8 cellular contexts compared by ENCODE assay signal in the genomic region with DNA sequence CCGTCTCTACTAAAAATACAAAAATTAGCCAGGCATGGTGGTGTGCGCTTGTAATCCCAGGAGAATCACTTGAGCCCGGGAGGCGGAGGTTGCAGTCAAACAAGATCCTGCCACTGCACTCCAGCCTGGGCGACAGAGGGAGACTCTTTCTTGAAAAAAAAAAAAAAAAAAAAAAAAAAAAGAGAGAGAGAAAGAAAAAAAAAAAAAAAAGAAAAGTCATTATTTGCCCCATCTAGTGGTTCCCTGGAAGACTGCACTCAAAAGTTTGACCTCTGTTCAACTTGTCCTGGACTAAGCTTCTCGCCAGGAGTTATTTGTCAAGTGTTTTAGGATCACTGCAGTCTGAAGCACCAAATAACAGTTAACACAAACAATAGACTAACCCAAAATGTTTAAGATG. TPM values are rescaled to one million over a fixed set of nuclear protein-coding genes. Genes with fewer than 3 reads are reported as not detected.
DNase-seq lines count a peak whose midpoint lies in the region; ATAC-seq and TF ChIP-seq lines count a peak whose summit lies in the region.

No MANE protein-coding gene starts in this region.

- POLR2A ChIA-PET in CD8-positive, alpha-beta T cell (lab: Charles Lee), result no interaction called here
- POLR2A ChIA-PET in activated CD8-positive, alpha-beta T cell treated with anti-CD3 and anti-CD28 coated beads, Interleukin-2, amount 10 ng/mL, durations not matched to agents 7 days and 5 days (lab: Charles Lee), result no interaction called here

- no peaks in the 10 kb centered on the region for H3K4me1 ChIP-seq in right lobe of liver
- no peaks in the 10 kb centered on the region for H3K4me1 ChIP-seq in CD8-positive, alpha-beta T cell (ENCODE audit: insufficient read depth, low read length)

- TF ChIP-seq CTCF in VCaP (conservative IDR thresholded peaks at IDR 0.05), result peak; percentile 85
- peak; percentile 16 to 43 (median 34) for TF ChIP-seq CTCF in right lobe of liver (IDR thresholded peaks at IDR 0.05)
- TF ChIP-seq CTCF in CD8-positive, alpha-beta T cell (IDR thresholded peaks at IDR 0.05), result no peak

- CTCF ChIA-PET in CD8-positive, alpha-beta T cell (lab: Charles Lee), result interaction anchor here (1.1 kb wide), 1 partner anchor 18 kb away, joined by 3 read pairs; no protein-coding TSS in a partner anchor
- CTCF ChIA-PET in activated CD8-positive, alpha-beta T cell treated with anti-CD3 and anti-CD28 coated beads, Interleukin-2, amount 10 ng/mL, durations not matched to agents 7 days and 5 days (lab: Charles Lee), result interaction anchor here (1.3 kb wide), 1 partner anchor 45 kb away, joined by 3 read pairs; no protein-coding TSS in a partner anchor

- no peaks in the 10 kb centered on the region for H3K4me1 Mint-ChIP-seq in CD8-positive, alpha-beta T cell (ENCODE audit: low read depth)
- no peaks in the 10 kb centered on the region for H3K4me1 Mint-ChIP-seq in activated CD8-positive, alpha-beta T cell treated with anti-CD3 and anti-CD28 coated beads, Interleukin-2, amount 10 ng/mL, durations not matched to agents 7 days and 5 days (ENCODE audit: low read depth)

- H3K27me3 Mint-ChIP-seq in CD8-positive, alpha-beta T cell (ENCODE audit: low read depth), result no peaks in the 10 kb centered on the region
- no peaks in the 10 kb centered on the region for H3K27me3 Mint-ChIP-seq in activated CD8-positive, alpha-beta T cell treated with anti-CD3 and anti-CD28 coated beads, Interleukin-2, amount 10 ng/mL, durations not matched to agents 7 days and 5 days (ENCODE audit: low read depth)

- H3K4me3 Mint-ChIP-seq in CD8-positive, alpha-beta T cell, result no peak overlapping the region
- no peak overlapping the region for H3K4me3 Mint-ChIP-seq in activated CD8-positive, alpha-beta T cell treated with anti-CD3 and anti-CD28 coated beads, Interleukin-2, amount 10 ng/mL, durations not matched to agents 7 days and 5 days

- WGBS in right lobe of liver (ENCODE audit: insufficient coverage, low coverage, low lambda C conversion rate, missing lambda C conversion rate), result 39% methylated on average over 5 of the region's 6 CpGs

- TF ChIP-seq POLR2A in right lobe of liver (IDR thresholded peaks at IDR 0.05), result no peak

- ATAC-seq in HG02884 (IDR thresholded peaks at IDR 0.05; ENCODE audit: unreplicated experiment), result peak; percentile 65
- peak; percentile 57 to 85 (median 60) for ATAC-seq in right lobe of liver
- ATAC-seq in CD8-positive, alpha-beta T cell, result no peak
- ATAC-seq in activated CD8-positive, alpha-beta T cell treated with anti-CD3 and anti-CD28 coated beads, Interleukin-2, amount 10 ng/mL, durations not matched to agents 7 days and 5 days, result no peak

- intact Hi-C loops in right lobe of liver (cut with DNase I), result no loop called here
- intact Hi-C loops in CD8-positive, alpha-beta T cell (cut with DNase I, micrococcal nuclease), result no loop called here

- no peak overlapping the region for H3K4me3 ChIP-seq in right lobe of liver
- H3K4me3 ChIP-seq in CD8-positive, alpha-beta T cell (ENCODE audit: low read depth, low read length), result no peak overlapping the region

- H3K36me3 Mint-ChIP-seq in CD8-positive, alpha-beta T cell, result no peaks in the 10 kb centered on the region
- no peaks in the 10 kb centered on the region for H3K36me3 Mint-ChIP-seq in activated CD8-positive, alpha-beta T cell treated with anti-CD3 and anti-CD28 coated beads, Interleukin-2, amount 10 ng/mL, durations not matched to agents 7 days and 5 days (ENCODE audit: low read depth)

- H3K27ac Mint-ChIP-seq in CD8-positive, alpha-beta T cell, result no peak overlapping the region
- H3K27ac Mint-ChIP-seq in activated CD8-positive, alpha-beta T cell treated with anti-CD3 and anti-CD28 coated beads, Interleukin-2, amount 10 ng/mL, durations not matched to agents 7 days and 5 days, result no peak overlapping the region

- H3K9me3 ChIP-seq in right lobe of liver, result no peaks in the 10 kb centered on the region
- no peaks in the 10 kb centered on the region for H3K9me3 ChIP-seq in CD8-positive, alpha-beta T cell (ENCODE audit: low read length)

- no peaks in the 10 kb centered on the region for H3K9me3 Mint-ChIP-seq in CD8-positive, alpha-beta T cell
- no peaks in the 10 kb centered on the region for H3K9me3 Mint-ChIP-seq in activated CD8-positive, alpha-beta T cell treated with anti-CD3 and anti-CD28 coated beads, Interleukin-2, amount 10 ng/mL, durations not matched to agents 7 days and 5 days (ENCODE audit: insufficient read depth)

- no peaks in the 10 kb centered on the region for H3K27me3 ChIP-seq in right lobe of liver
- H3K27me3 ChIP-seq in CD8-positive, alpha-beta T cell (ENCODE audit: insufficient read depth, low read length), result no peaks in the 10 kb centered on the region

- in situ Hi-C loops in G401 (cut with HindIII; ENCODE audit: low sequenced_read_pairs), result no loop called here

- H3K27ac ChIP-seq in VCaP (no peak overlapping the region), right lobe of liver (no peak overlapping the region)
- H3K27ac ChIP-seq in CD8-positive, alpha-beta T cell (ENCODE audit: low read depth, low read length), result no peak overlapping the region

- DNase-seq in G401 (ENCODE audit: low spot score) (peak; percentile 21), right lobe of liver (no peak), GF-D8 (lab: John Stamatoyannopoulos, UW) (no peak), DMS153 treated with DMSO at 0.1 percent for 48 hours (lab: John Stamatoyannopoulos, UW; ENCODE audit: unreplicated experiment) (no peak)
- DNase-seq in CD8-positive, alpha-beta T cell, result no peak
- DNase-seq in activated CD8-positive, alpha-beta T cell treated with anti-CD3 and anti-CD28 coated beads, Interleukin-2, amount 10 ng/mL, durations not matched to agents 7 days and 5 days, result no peak

- no peaks in the 10 kb centered on the region for H3K36me3 ChIP-seq in right lobe of liver
- H3K36me3 ChIP-seq in CD8-positive, alpha-beta T cell (ENCODE audit: insufficient read depth, low read length), result no peaks in the 10 kb centered on the region

RNA-seq across cellular contexts. Expression of gene KCTD8, which starts 45.3 kb away (rescaled TPM):
- total RNA-seq in G401 (2014; rRNA removed; shearing (Covaris generic)), result 0.12 TPM in 1 of 2 replicates, not detected in the other
- not detected for total RNA-seq in right lobe of liver
- not detected for total RNA-seq in CD8-positive, alpha-beta T cell
- total RNA-seq in activated CD8-positive, alpha-beta T cell treated with anti-CD3 and anti-CD28 coated beads, Interleukin-2, amount 10 ng/mL, durations not matched to agents 7 days and 5 days, result not detected

Comparison
In these comparisons a context has a peak if more than half of its experiments do, and no peak if none do; other contexts are left out.
1. ATAC-seq: peak in HG02884 (single experiment) and right lobe of liver (4 of 4); none in CD8-positive, alpha-beta T cell (single experiment) and activated CD8-positive, alpha-beta T cell treated with anti-CD3 and anti-CD28 coated beads, Interleukin-2, amount 10 ng/mL, durations not matched to agents 7 days and 5 days (single experiment).